9 cellular contexts compared by ENCODE assay signal in genomic region chr7:101065162-101065561, GRCh38. TPM values are rescaled to one million over a fixed set of nuclear protein-coding genes. Genes with fewer than 3 reads are reported as not detected.
"Had no signal": no experiment of that assay in that cellular context is flagged by ENCODE, and none has a peak within 500 bp of the region (broad histone marks: within the 10 kb centered on the region; RNA-seq: fewer than 3 reads in every experiment).

No MANE protein-coding gene starts in this region.

RNA-seq across cellular contexts. Expression of gene MUC17, which starts 45.3 kb away (rescaled TPM):
- total RNA-seq: LHCN-M2, MCF 10A, NCI-H460, OCI-LY7, PC-9, Right ventricle myocardium inferior, RPMI7951, SJCRH30, SK-MEL-5 had no signal
